ENCODE assay signal across 21 cellular contexts in genomic region chr2:9644603-9645002, GRCh38. TPM values are rescaled to one million over a fixed set of nuclear protein-coding genes. Genes with fewer than 3 reads are reported as not detected.
DNase-seq lines count a peak whose midpoint lies in the region; ATAC-seq and TF ChIP-seq lines count a peak whose summit lies in the region.
"Had no signal": no experiment of that assay in that cellular context is flagged by ENCODE, and none has a peak within 500 bp of the region (broad histone marks: within the 10 kb centered on the region; RNA-seq: fewer than 3 reads in every experiment).

No MANE protein-coding gene starts in this region.

- no peak overlapping the region for H3K4me3 Mint-ChIP-seq in mesothelial cell of epicardium
- H3K4me3 Mint-ChIP-seq: central memory CD8-positive, alpha-beta T cell; nephron progenitor cell had no signal

- no peaks in the 10 kb centered on the region for H3K9me3 Mint-ChIP-seq in mesothelial cell of epicardium
- H3K9me3 Mint-ChIP-seq: central memory CD8-positive, alpha-beta T cell; nephron progenitor cell had no signal

- ATAC-seq in GM19463 (IDR thresholded peaks at IDR 0.05; ENCODE audit: unreplicated experiment): no peak
- ATAC-seq in HG03460 (IDR thresholded peaks at IDR 0.05; ENCODE audit: unreplicated experiment): no peak
- ATAC-seq: heart right ventricle, psoas muscle had no signal

- peak overlapping the region; percentile 43 for H3K27ac Mint-ChIP-seq in mesothelial cell of epicardium
- H3K27ac Mint-ChIP-seq: nephron progenitor cell had no signal

- H3K27ac ChIP-seq in VCaP: peak overlapping the region; percentile 94
- H3K27ac ChIP-seq: heart right ventricle, Peyer's patch, psoas muscle, suprapubic skin had no signal

- H3K4me1 Mint-ChIP-seq in mesothelial cell of epicardium: peaks cover 32% of the 10 kb centered on the region

- TF ChIP-seq CTCF in VCaP (conservative IDR thresholded peaks at IDR 0.05) (no peak), mesothelial cell of epicardium (IDR thresholded peaks at IDR 0.05; ENCODE audit: unreplicated experiment) (no peak)

- DNase-seq in DMS79 (lab: John Stamatoyannopoulos, UW) (peak; percentile 33), DMS79 treated with DMSO at 0.1 percent for 48 hours (lab: John Stamatoyannopoulos, UW) (no peak), HT-29 (ENCODE audit: low spot score) (peak; percentile 78), mesothelial cell of epicardium (ENCODE audit: low spot score in 2 of 2, unreplicated experiment in 2 of 2) (no peak), iPS-NIHi7 (ENCODE audit: extremely low spot score) (no peak)
- DNase-seq: C1 segment of cervical spinal cord; DND-41; effector CD8-positive, alpha-beta T cell; heart right ventricle; kidney; NCI-H187; NCI-H82; nephron progenitor cell; Peyer's patch; psoas muscle; T1000 had no signal

- peaks cover 2% of the 10 kb centered on the region for H3K27me3 Mint-ChIP-seq in mesothelial cell of epicardium (ENCODE audit: low read depth)
- H3K27me3 Mint-ChIP-seq: central memory CD8-positive, alpha-beta T cell had no signal

- no peaks in the 10 kb centered on the region for H3K36me3 Mint-ChIP-seq in mesothelial cell of epicardium

RNA-seq across cellular contexts. Expression of gene YWHAQ, which starts 13.8 kb away (rescaled TPM):
- total RNA-seq in HT-29 (2014; rRNA removed; shearing (Covaris generic)): 294 and 342 TPM in 2 replicates
- 240 to 248 TPM (median 248 TPM) in 3 replicates for total RNA-seq in mesothelial cell of epicardium

Comparison
In these comparisons a context has a peak if more than half of its experiments do, and no peak if none do; other contexts are left out.
1. DNase-seq: peak in DMS79 (single experiment) and HT-29 (single experiment); none in DMS79 treated with DMSO at 0.1 percent for 48 hours (single experiment), mesothelial cell of epicardium (0 of 2) and iPS-NIHi7 (single experiment).